In the genomic region with DNA sequence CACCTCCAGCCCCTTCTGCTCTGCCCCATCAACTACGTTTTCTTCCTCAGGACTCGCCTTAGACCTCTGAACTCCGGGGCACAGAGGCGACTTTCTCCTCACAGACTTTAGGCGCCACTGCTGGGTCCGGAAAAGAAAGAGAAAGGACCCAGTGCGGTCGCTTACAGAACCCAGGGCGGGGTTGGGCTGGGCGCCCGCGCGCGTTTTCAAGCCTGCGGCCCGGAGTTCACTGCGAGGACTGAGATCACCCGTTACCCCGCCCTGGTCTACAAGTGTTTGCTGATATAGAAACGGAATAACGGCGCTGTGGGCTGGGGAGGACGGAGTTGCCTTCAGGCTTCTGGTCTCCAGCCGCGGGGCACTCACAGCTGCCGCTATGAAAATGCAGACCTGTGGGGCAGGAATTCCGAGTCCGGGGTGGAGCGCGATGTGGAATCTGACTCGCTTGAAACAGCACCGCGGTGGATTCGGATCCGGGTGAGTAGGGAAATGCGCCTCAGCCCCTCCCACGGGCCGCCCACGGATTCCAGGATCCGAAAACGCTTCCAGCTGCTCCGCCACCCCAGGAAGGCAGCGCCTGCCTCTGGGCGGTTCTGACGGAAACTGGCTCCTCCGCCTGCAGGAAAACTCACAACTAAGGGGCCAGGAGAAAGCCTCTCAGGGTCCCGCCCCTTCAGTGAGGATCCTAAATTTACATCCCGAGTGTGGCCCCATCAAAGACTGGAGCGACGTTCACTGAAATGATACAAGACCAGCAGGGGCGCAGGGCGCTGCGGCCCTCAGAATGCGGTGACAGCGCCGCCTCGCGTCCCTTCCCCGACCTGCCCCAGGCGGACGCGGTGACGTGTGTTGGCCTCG, we compare ENCODE assay signal across 7 cellular contexts. TPM values are rescaled to one million over a fixed set of nuclear protein-coding genes. Genes with fewer than 3 reads are reported as not detected.
A peak's percentile ranks its signal among the peaks of the same experiment; 100 is the strongest.
DNase-seq lines count a peak whose midpoint lies in the region; ATAC-seq and TF ChIP-seq lines count a peak whose summit lies in the region.

No MANE protein-coding gene starts in this region.

- no peak for TF ChIP-seq POLR2A in breast epithelium (IDR thresholded peaks at IDR 0.05)

- peak overlapping the region; percentile 52 to 79 (median 67) for H3K4me3 ChIP-seq in breast epithelium
- H3K4me3 ChIP-seq in iPS-20b (ENCODE audit: low read length): peak overlapping the region; percentile 88
- peak overlapping the region; percentile 38 to 65 (median 46) for H3K4me3 ChIP-seq in skin epidermis

- H3K27ac ChIP-seq in VCaP: no peak overlapping the region
- peak overlapping the region; percentile 91 to 94 for H3K27ac ChIP-seq in breast epithelium
- no peak overlapping the region for H3K27ac ChIP-seq in iPS-20b (ENCODE audit: low read length)
- peak overlapping the region; percentile 32 to 88 (median 82) for H3K27ac ChIP-seq in skin epidermis

- TF ChIP-seq CTCF in GM13977 (IDR thresholded peaks at IDR 0.05; ENCODE audit: extremely low read depth, insufficient read depth, missing control alignments): peak; percentile 99
- TF ChIP-seq CTCF in VCaP (conservative IDR thresholded peaks at IDR 0.05): peak; percentile 96
- peak; percentile 68 to 94 (median 94) for TF ChIP-seq CTCF in breast epithelium (IDR thresholded peaks at IDR 0.05)

- no peaks in the 10 kb centered on the region for H3K9me3 ChIP-seq in breast epithelium
- no peaks in the 10 kb centered on the region for H3K9me3 ChIP-seq in iPS-20b (ENCODE audit: insufficient read depth, low read depth, low read length)

- intact Hi-C loops in breast epithelium (cut with DNase I; ENCODE audit: low total_unique reads): no loop called here

- H3K4me1 ChIP-seq in breast epithelium: peaks cover 0 to 13% of the 10 kb centered on the region in 2 donors
- H3K4me1 ChIP-seq in iPS-20b (ENCODE audit: insufficient read depth, low read length): peaks cover 14% of the 10 kb centered on the region

- in situ Hi-C loops in GM13977 (cut with MboI; ENCODE audit: low pct_unique_long_range_greater_than_20kb, low sequenced_read_pairs, unreplicated experiment): no loop called here

- peak; percentile 65 for ATAC-seq in HG02852 (IDR thresholded peaks at IDR 0.05; ENCODE audit: unreplicated experiment)

- H3K9ac ChIP-seq in iPS-20b (ENCODE audit: low read depth, low read length): peak overlapping the region; percentile 76; the same call in 1 of the 2 replicates

- H3K36me3 ChIP-seq in breast epithelium: no peaks in the 10 kb centered on the region
- H3K36me3 ChIP-seq in iPS-20b (ENCODE audit: insufficient read depth, low read depth, low read length): no peaks in the 10 kb centered on the region

- DNase-seq in GM13977 (ENCODE audit: low spot score) (peak; percentile 85), NCI-H2029 treated with DMSO at 0.1 percent for 48 hours (lab: John Stamatoyannopoulos, UW) (peak; percentile 35), breast epithelium (ENCODE audit: low spot score in 2 of 2) (peak; percentile 76 to 84)

- H3K27me3 ChIP-seq in breast epithelium: no peaks in the 10 kb centered on the region
- H3K27me3 ChIP-seq in iPS-20b (ENCODE audit: insufficient read depth, low read length): peaks cover 59% of the 10 kb centered on the region

RNA-seq across cellular contexts. Expression of gene HLA-F, which starts 29.4 kb away (rescaled TPM):
- total RNA-seq in breast epithelium: 10 to 100 TPM; 58.6 to 93.7 (median 64.1) TPM

Comparison
In these comparisons a context has a peak if more than half of its experiments do, and no peak if none do; other contexts are left out.
1. DNase-seq: peak in every context shown above with its lines; median percentile 85 in GM13977; 80 in breast epithelium; 35 in NCI-H2029 treated with DMSO at 0.1 percent for 48 hours.
2. H3K27ac ChIP-seq: peak in breast epithelium (2 of 2) and skin epidermis (21 of 21); none in VCaP (single experiment) and iPS-20b (single experiment).
3. Peak in every context shown above with its lines, with median percentiles within 50 percentile points of each other: CTCF ChIP-seq and H3K4me3 ChIP-seq.